Comparison of ENCODE assay signal across 18 cellular contexts in genomic region chr19:48395170-48395455, GRCh38. TPM values are rescaled to one million over a fixed set of nuclear protein-coding genes. Genes with fewer than 3 reads are reported as not detected.
DNase-seq lines count a peak whose midpoint lies in the region; ATAC-seq, FAIRE-seq and TF ChIP-seq lines count a peak whose summit lies in the region.
"Had no signal": no experiment of that assay in that cellular context is flagged by ENCODE, and none has a peak within 500 bp of the region (broad histone marks: within the 10 kb centered on the region; RNA-seq: fewer than 3 reads in every experiment).

No MANE protein-coding gene starts in this region.

- no peak overlapping the region for H2AFZ ChIP-seq in smooth muscle cell (ENCODE audit: low read depth)
- H2AFZ ChIP-seq: GM23248 had no signal

- H3K4me2 ChIP-seq in smooth muscle cell: peak overlapping the region; percentile 100

- no peak for TF ChIP-seq EP300 in upper lobe of left lung (IDR thresholded peaks at IDR 0.05)

- H3K79me2 ChIP-seq in smooth muscle cell (ENCODE audit: low read depth): peaks cover 15% of the 10 kb centered on the region

- TF ChIP-seq POLR2A in upper lobe of left lung (IDR thresholded peaks at IDR 0.05) (no peak), H54 (IDR thresholded peaks at IDR 0.05; ENCODE audit: low read depth, low read length) (no peak)

- intact Hi-C loops in Panc1 (cut with micrococcal nuclease; ENCODE audit: unreplicated experiment): no loop called here

- H3K27ac Mint-ChIP-seq in activated T-cell treated with anti-CD3 and anti-CD28 coated beads, Interleukin-2, amount 50 U/mL, for 72 hours: no peak overlapping the region
- H3K27ac Mint-ChIP-seq: activated CD8-positive, alpha-beta T cell treated with anti-CD3 and anti-CD28 coated beads for 36 hours; activated T-helper 2 cell treated with anti-CD3 and anti-CD28 coated beads, Interferon-gamma antibody, Interleukin-2, Interleukin-4, amounts not matched to agents 10 μg/mL and 5 μg/mL and 100 μg/mL, durations not matched to agents 14 hours and 24 hours and 36 hours had no signal

- 72% methylated on average over 2 of the region's 6 CpGs for WGBS in smooth muscle cell (ENCODE audit: low lambda C conversion rate)
- 15 to 20% methylated on average over 6 of the region's 6 CpGs for WGBS in upper lobe of left lung, 2 donors

- H3K4me3 ChIP-seq in Panc1 (ENCODE audit: low read depth in 2 of 2, low read length in 2 of 2): peak overlapping the region; percentile 39 to 67
- peak overlapping the region; percentile 50 for H3K4me3 ChIP-seq in iPS-15b (ENCODE audit: low read depth, low read length)
- H3K4me3 ChIP-seq in smooth muscle cell: peak overlapping the region; percentile 69
- H3K4me3 ChIP-seq in upper lobe of left lung: no peak overlapping the region
- H3K4me3 ChIP-seq: adrenal gland had no signal

- H3K27me3 ChIP-seq in Panc1 (ENCODE audit: control insufficient read depth, insufficient read depth, low read length) (no peaks in the 10 kb centered on the region), iPS-15b (ENCODE audit: control insufficient read depth, insufficient read depth, low read length) (peaks cover 45% of the 10 kb centered on the region), smooth muscle cell (ENCODE audit: low read depth) (no peaks in the 10 kb centered on the region), upper lobe of left lung (peaks cover 3 to 53% (median 35%) of the 10 kb centered on the region in 4 donors)

- H3K9ac ChIP-seq in iPS-15b (ENCODE audit: low read depth, low read length) (no peak overlapping the region), smooth muscle cell (ENCODE audit: low read depth) (no peak overlapping the region)

- H3K9me3 Mint-ChIP-seq in activated T-cell treated with anti-CD3 and anti-CD28 coated beads, Interleukin-2, amount 50 U/mL, for 72 hours: peaks cover 0 to 4% of the 10 kb centered on the region in 2 donors

- POLR2A ChIA-PET in Panc1 (lab: Charles Lee): no interaction called here

- H3K27me3 Mint-ChIP-seq in activated T-cell treated with anti-CD3 and anti-CD28 coated beads, Interleukin-2, amount 50 U/mL, for 72 hours (ENCODE audit: low read depth): peaks cover 61% of the 10 kb centered on the region

- no peak overlapping the region for H3K27ac ChIP-seq in Panc1 (ENCODE audit: low read length)
- H3K27ac ChIP-seq in smooth muscle cell (ENCODE audit: low read depth): no peak overlapping the region
- H3K27ac ChIP-seq in upper lobe of left lung: no peak overlapping the region
- H3K27ac ChIP-seq: adrenal gland, GM23248 had no signal

- H3K36me3 Mint-ChIP-seq in activated T-cell treated with anti-CD3 and anti-CD28 coated beads, Interleukin-2, amount 50 U/mL, for 72 hours (ENCODE audit: insufficient read depth in 2 of 2): peaks cover 9 to 10% of the 10 kb centered on the region in 2 donors

- peaks cover 14% of the 10 kb centered on the region for H3F3A ChIP-seq in smooth muscle cell (ENCODE audit: low read depth)

- H3K9me3 ChIP-seq in Panc1 (ENCODE audit: control insufficient read depth, insufficient read depth, low read depth, low read length) (no peaks in the 10 kb centered on the region), iPS-15b (ENCODE audit: control insufficient read depth, insufficient read depth, low read length) (no peaks in the 10 kb centered on the region), smooth muscle cell (replicated peaks; ENCODE audit: low read depth) (no peaks in the 10 kb centered on the region), upper lobe of left lung (no peaks in the 10 kb centered on the region)
- H3K9me3 ChIP-seq: adrenal gland had no signal

- H4K20me1 ChIP-seq in smooth muscle cell (ENCODE audit: low read depth): no peaks in the 10 kb centered on the region

- no peak for ATAC-seq in activated T-cell treated with anti-CD3 and anti-CD28 coated beads, Interleukin-2, amount 50 U/mL, for 72 hours (replicated peaks in 1 of 2)
- ATAC-seq in Panc1 (no peak), upper lobe of left lung (ENCODE audit: low FRiP score in 2 of 2) (no peak)
- ATAC-seq: activated CD8-positive, alpha-beta T cell treated with anti-CD3 and anti-CD28 coated beads for 36 hours; left lobe of liver had no signal

- TF ChIP-seq CTCF in Panc1 (IDR thresholded peaks at IDR 0.05) (no peak), smooth muscle cell (IDR thresholded peaks at IDR 0.05; ENCODE audit: borderline replicate concordance, insufficient read depth, poor library complexity, severe bottlenecking) (no peak), upper lobe of left lung (IDR thresholded peaks at IDR 0.05) (no peak)

- H3K4me1 ChIP-seq in Panc1 (ENCODE audit: control insufficient read depth, insufficient read depth, low read length): peaks cover 33% of the 10 kb centered on the region
- H3K4me1 ChIP-seq in iPS-15b (ENCODE audit: control insufficient read depth, insufficient read depth, low read length): peaks cover 4% of the 10 kb centered on the region
- H3K4me1 ChIP-seq in smooth muscle cell (ENCODE audit: low read depth): peaks cover 30% of the 10 kb centered on the region
- H3K4me1 ChIP-seq in upper lobe of left lung: peaks cover 25 to 44% (median 32%) of the 10 kb centered on the region in 4 donors

- no peak for DNase-seq in activated T-cell treated with anti-CD3 and anti-CD28 coated beads, Interleukin-2, amount 50 U/mL, for 72 hours
- DNase-seq in activated T-cell treated with anti-CD3 and anti-CD28 coated beads, Interleukin-2, amount 50 U/mL, for 1 hour: no peak
- DNase-seq in Panc1 (ENCODE audit: low read depth, low spot score): no peak
- no peak for DNase-seq in smooth muscle cell (lab: John Stamatoyannopoulos, UW; ENCODE audit: unreplicated experiment)
- DNase-seq in C1 segment of cervical spinal cord (lab: John Stamatoyannopoulos, UW): no peak
- no peak for DNase-seq in upper lobe of left lung
- no peak for DNase-seq in H54 (ENCODE audit: insufficient read length, low spot score)
- DNase-seq: activated CD8-positive, alpha-beta T cell treated with anti-CD3 and anti-CD28 coated beads for 36 hours; adrenal gland; NCI-H1694; NCI-H446 had no signal

- no peak for FAIRE-seq in H54 (lab: Jason Lieb, UNC)
- FAIRE-seq: D721Med had no signal

- in situ Hi-C loops in Panc1 (cut with HindIII; ENCODE audit: low pct_unique_long_range_greater_than_20kb, low sequenced_read_pairs): no loop called here

- H3K4me1 Mint-ChIP-seq in activated T-cell treated with anti-CD3 and anti-CD28 coated beads, Interleukin-2, amount 50 U/mL, for 72 hours (ENCODE audit: low read depth): peaks cover 54% of the 10 kb centered on the region

- H3K4me3 Mint-ChIP-seq in activated T-cell treated with anti-CD3 and anti-CD28 coated beads, Interleukin-2, amount 50 U/mL, for 72 hours: peak overlapping the region; percentile 10 to 76
- H3K4me3 Mint-ChIP-seq: activated CD8-positive, alpha-beta T cell treated with anti-CD3 and anti-CD28 coated beads for 36 hours had no signal

- CTCF ChIA-PET in Panc1 (lab: Charles Lee): no interaction called here

- H3K36me3 ChIP-seq in Panc1 (ENCODE audit: control insufficient read depth, insufficient read depth, low read length) (peaks cover 11% of the 10 kb centered on the region; the same call in 1 of the 2 replicates), iPS-15b (ENCODE audit: control insufficient read depth, insufficient read depth, low read length) (no peaks in the 10 kb centered on the region), smooth muscle cell (ENCODE audit: low read depth) (no peaks in the 10 kb centered on the region), upper lobe of left lung (no peaks in the 10 kb centered on the region)
- H3K36me3 ChIP-seq: adrenal gland had no signal

- no TSS peak for BruUV-seq in Panc1 (replicated peaks; lab: Mats Ljungman, UMichigan)

RNA-seq across cellular contexts. Expression of gene GRIN2D, which starts 1.6 kb away (rescaled TPM):
- total RNA-seq in activated T-cell treated with anti-CD3 and anti-CD28 coated beads, Interleukin-2, amount 50 U/mL, for 72 hours: under 1 TPM; 0.39 to 0.46 TPM
- total RNA-seq in Panc1 (2021; ENCODE audit: unreplicated experiment) (6.2 TPM), smooth muscle cell (3.5 and 4.0 TPM in 2 replicates), upper lobe of left lung (1 to 10 TPM in 2 of 6 donors, under 1 TPM in 4; 0.15 to 1.4 (median 0.57) TPM)
- 8.3 TPM for polyA plus RNA-seq in Panc1 (2012; ENCODE audit: insufficient read length)
- 10.7 and 12.7 TPM in 2 replicates for polyA plus RNA-seq in smooth muscle cell

RNA-seq across cellular contexts. Expression of gene KDELR1, which starts 3.8 kb away (rescaled TPM):
- 100 to 1,000 TPM; 101 to 103 TPM for total RNA-seq in activated T-cell treated with anti-CD3 and anti-CD28 coated beads, Interleukin-2, amount 50 U/mL, for 72 hours
- total RNA-seq in Panc1 (2021; ENCODE audit: unreplicated experiment) (111 TPM), smooth muscle cell (203 and 239 TPM in 2 replicates), upper lobe of left lung (100 to 1,000 TPM in 2 of 6 donors, 10 to 100 TPM in 4; 44.6 to 141 (median 96.8) TPM)
- polyA plus RNA-seq in Panc1 (2012; ENCODE audit: insufficient read length): 113 TPM
- polyA plus RNA-seq in smooth muscle cell: 296 and 315 TPM in 2 replicates

RNA-seq across cellular contexts. Expression of gene SYNGR4, which starts 30.9 kb away (rescaled TPM):
- under 1 TPM; 0.25 to 0.34 TPM for total RNA-seq in activated T-cell treated with anti-CD3 and anti-CD28 coated beads, Interleukin-2, amount 50 U/mL, for 72 hours
- total RNA-seq in Panc1 (2021; ENCODE audit: unreplicated experiment) (0.39 TPM), smooth muscle cell (not detected in 2 replicates), upper lobe of left lung (not detected)
- polyA plus RNA-seq in Panc1 (2012; ENCODE audit: insufficient read length): 1.0 TPM
- 0.98 TPM in 1 of 2 replicates, not detected in the other for polyA plus RNA-seq in smooth muscle cell
- total RNA-seq: activated T-helper 2 cell treated with anti-CD3 and anti-CD28 coated beads, Interferon-gamma antibody, Interleukin-2, Interleukin-4, amounts not matched to agents 10 μg/mL and 5 μg/mL and 100 μg/mL, durations not matched to agents 14 hours and 24 hours and 36 hours; adrenal gland; GM23248; left lobe of liver; renal cortical epithelial cell had no signal
- polyA plus RNA-seq: AG04450, GM23248 had no signal

RNA-seq across cellular contexts. Expression of gene TMEM143, which starts 31.4 kb away (rescaled TPM):
- 10 to 100 TPM; 20.9 to 26.2 TPM for total RNA-seq in activated T-cell treated with anti-CD3 and anti-CD28 coated beads, Interleukin-2, amount 50 U/mL, for 72 hours
- 6.6 TPM for total RNA-seq in Panc1 (2021; ENCODE audit: unreplicated experiment)
- 6.2 TPM for polyA plus RNA-seq in Panc1 (2012; ENCODE audit: insufficient read length)
- 3.0 and 3.8 TPM in 2 replicates for total RNA-seq in smooth muscle cell
- polyA plus RNA-seq in smooth muscle cell: 11.2 and 18.7 TPM in 2 replicates
- 10 to 100 TPM in 4 of 6 donors, 1 to 10 TPM in 2; 4.7 to 34.6 (median 16.6) TPM for total RNA-seq in upper lobe of left lung

RNA-seq across cellular contexts. Expression of gene GRWD1, which starts 50.7 kb away (rescaled TPM):
- 10 to 100 TPM; 27.0 to 38.2 TPM for total RNA-seq in activated T-cell treated with anti-CD3 and anti-CD28 coated beads, Interleukin-2, amount 50 U/mL, for 72 hours
- total RNA-seq in Panc1 (2021; ENCODE audit: unreplicated experiment): 56.7 TPM
- 41.4 TPM for polyA plus RNA-seq in Panc1 (2012; ENCODE audit: insufficient read length)
- total RNA-seq in smooth muscle cell: 11.7 and 22.1 TPM in 2 replicates
- 23.6 and 25.7 TPM in 2 replicates for polyA plus RNA-seq in smooth muscle cell
- 10 to 100 TPM; 10.5 to 44.1 (median 31.6) TPM for total RNA-seq in upper lobe of left lung

Comparison
In these comparisons a context has a peak if more than half of its experiments do, and no peak if none do; other contexts are left out.
1. H3K4me3 ChIP-seq: peak in Panc1 (2 of 2), iPS-15b (single experiment) and smooth muscle cell (single experiment); none in upper lobe of left lung (0 of 4).